In genomic region chr7:99831595-99831994, GRCh38 we compare ENCODE assay signal across 1 cellular context.
TF ChIP-seq lines count a peak whose summit lies in the region.

No MANE protein-coding gene starts in this region.

TF ChIP-seq in K562, 482 proteins besides CTCF, POLR2A, EP300 and RAD21 (continued from another document and continues in another):
- TF ChIP-seq, protein P1, sequence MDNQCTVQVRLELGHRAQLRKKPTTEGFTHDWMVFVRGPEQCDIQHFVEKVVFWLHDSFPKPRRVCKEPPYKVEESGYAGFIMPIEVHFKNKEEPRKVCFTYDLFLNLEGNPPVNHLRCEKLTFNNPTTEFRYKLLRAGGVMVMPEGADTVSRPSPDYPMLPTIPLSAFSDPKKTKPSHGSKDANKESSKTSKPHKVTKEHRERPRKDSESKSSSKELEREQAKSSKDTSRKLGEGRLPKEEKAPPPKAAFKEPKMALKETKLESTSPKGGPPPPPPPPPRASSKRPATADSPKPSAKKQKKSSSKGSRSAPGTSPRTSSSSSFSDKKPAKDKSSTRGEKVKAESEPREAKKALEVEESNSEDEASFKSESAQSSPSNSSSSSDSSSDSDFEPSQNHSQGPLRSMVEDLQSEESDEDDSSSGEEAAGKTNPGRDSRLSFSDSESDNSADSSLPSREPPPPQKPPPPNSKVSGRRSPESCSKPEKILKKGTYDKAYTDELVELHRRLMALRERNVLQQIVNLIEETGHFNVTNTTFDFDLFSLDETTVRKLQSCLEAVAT (IDR thresholded peaks at IDR 0.05): no peak
- no peak for TF ChIP-seq ZNF134 (CRISPR knock-in tag; conservative IDR thresholded peaks at IDR 0.05)
- TF ChIP-seq, protein P2, sequence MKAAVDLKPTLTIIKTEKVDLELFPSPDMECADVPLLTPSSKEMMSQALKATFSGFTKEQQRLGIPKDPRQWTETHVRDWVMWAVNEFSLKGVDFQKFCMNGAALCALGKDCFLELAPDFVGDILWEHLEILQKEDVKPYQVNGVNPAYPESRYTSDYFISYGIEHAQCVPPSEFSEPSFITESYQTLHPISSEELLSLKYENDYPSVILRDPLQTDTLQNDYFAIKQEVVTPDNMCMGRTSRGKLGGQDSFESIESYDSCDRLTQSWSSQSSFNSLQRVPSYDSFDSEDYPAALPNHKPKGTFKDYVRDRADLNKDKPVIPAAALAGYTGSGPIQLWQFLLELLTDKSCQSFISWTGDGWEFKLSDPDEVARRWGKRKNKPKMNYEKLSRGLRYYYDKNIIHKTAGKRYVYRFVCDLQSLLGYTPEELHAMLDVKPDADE (conservative IDR thresholded peaks at IDR 0.05; ENCODE audit: control insufficient read depth, low read depth, low read length): no peak
- TF ChIP-seq DACH1 (IDR thresholded peaks at IDR 0.05; ENCODE audit: partially characterized antibody): no peak
- peak; percentile 72 for TF ChIP-seq TEAD4 (IDR thresholded peaks at IDR 0.05; ENCODE audit: low read length)
- TF ChIP-seq TEAD4 (CRISPR knock-in tag; IDR thresholded peaks at IDR 0.05; ENCODE audit: borderline replicate concordance): no peak
- TF ChIP-seq CSDE1 (IDR thresholded peaks at IDR 0.05): no peak
- TF ChIP-seq SNIP1 (IDR thresholded peaks at IDR 0.05; ENCODE audit: low read depth): no peak
- TF ChIP-seq CHAMP1 (IDR thresholded peaks at IDR 0.05): no peak
- TF ChIP-seq, protein P3, sequence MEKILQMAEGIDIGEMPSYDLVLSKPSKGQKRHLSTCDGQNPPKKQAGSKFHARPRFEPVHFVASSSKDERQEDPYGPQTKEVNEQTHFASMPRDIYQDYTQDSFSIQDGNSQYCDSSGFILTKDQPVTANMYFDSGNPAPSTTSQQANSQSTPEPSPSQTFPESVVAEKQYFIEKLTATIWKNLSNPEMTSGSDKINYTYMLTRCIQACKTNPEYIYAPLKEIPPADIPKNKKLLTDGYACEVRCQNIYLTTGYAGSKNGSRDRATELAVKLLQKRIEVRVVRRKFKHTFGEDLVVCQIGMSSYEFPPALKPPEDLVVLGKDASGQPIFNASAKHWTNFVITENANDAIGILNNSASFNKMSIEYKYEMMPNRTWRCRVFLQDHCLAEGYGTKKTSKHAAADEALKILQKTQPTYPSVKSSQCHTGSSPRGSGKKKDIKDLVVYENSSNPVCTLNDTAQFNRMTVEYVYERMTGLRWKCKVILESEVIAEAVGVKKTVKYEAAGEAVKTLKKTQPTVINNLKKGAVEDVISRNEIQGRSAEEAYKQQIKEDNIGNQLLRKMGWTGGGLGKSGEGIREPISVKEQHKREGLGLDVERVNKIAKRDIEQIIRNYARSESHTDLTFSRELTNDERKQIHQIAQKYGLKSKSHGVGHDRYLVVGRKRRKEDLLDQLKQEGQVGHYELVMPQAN (IDR thresholded peaks at IDR 0.05; ENCODE audit: borderline replicate concordance): no peak
- no peak for TF ChIP-seq TGIF2 (CRISPR knock-in tag; IDR thresholded peaks at IDR 0.05)
- TF ChIP-seq ZNF436 (CRISPR knock-in tag; IDR thresholded peaks at IDR 0.05): no peak
- no peak for TF ChIP-seq ZNF780A (CRISPR knock-in tag; IDR thresholded peaks at IDR 0.05)
- TF ChIP-seq, protein P4, sequence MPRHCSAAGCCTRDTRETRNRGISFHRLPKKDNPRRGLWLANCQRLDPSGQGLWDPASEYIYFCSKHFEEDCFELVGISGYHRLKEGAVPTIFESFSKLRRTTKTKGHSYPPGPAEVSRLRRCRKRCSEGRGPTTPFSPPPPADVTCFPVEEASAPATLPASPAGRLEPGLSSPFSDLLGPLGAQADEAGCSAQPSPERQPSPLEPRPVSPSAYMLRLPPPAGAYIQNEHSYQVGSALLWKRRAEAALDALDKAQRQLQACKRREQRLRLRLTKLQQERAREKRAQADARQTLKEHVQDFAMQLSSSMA (CRISPR knock-in tag; IDR thresholded peaks at IDR 0.05): no peak
- TF ChIP-seq ERF (CRISPR knock-in tag; IDR thresholded peaks at IDR 0.05): no peak
- no peak for TF ChIP-seq FOS (IDR thresholded peaks at IDR 0.05; ENCODE audit: extremely low read depth, insufficient read length)
- no peak for TF ChIP-seq PRPF4 (IDR thresholded peaks at IDR 0.05; ENCODE audit: insufficient read depth, low read depth, low read length, poor library complexity, severe bottlenecking)
- TF ChIP-seq NEUROD1 (IDR thresholded peaks at IDR 0.05; ENCODE audit: borderline replicate concordance, low read depth, low read length, partially characterized antibody): no peak
- TF ChIP-seq, protein P5, sequence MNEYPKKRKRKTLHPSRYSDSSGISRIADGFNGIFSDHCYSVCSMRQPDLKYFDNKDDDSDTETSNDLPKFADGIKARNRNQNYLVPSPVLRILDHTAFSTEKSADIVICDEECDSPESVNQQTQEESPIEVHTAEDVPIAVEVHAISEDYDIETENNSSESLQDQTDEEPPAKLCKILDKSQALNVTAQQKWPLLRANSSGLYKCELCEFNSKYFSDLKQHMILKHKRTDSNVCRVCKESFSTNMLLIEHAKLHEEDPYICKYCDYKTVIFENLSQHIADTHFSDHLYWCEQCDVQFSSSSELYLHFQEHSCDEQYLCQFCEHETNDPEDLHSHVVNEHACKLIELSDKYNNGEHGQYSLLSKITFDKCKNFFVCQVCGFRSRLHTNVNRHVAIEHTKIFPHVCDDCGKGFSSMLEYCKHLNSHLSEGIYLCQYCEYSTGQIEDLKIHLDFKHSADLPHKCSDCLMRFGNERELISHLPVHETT (CRISPR knock-in tag; conservative IDR thresholded peaks at IDR 0.05 in 1 of 2, IDR thresholded peaks at IDR 0.05 in 1 of 2): 0 out of 4 replicates have a peak, but pooled peaks of 1 of the 2 experiments have one; percentile 30
- TF ChIP-seq, protein P6, sequence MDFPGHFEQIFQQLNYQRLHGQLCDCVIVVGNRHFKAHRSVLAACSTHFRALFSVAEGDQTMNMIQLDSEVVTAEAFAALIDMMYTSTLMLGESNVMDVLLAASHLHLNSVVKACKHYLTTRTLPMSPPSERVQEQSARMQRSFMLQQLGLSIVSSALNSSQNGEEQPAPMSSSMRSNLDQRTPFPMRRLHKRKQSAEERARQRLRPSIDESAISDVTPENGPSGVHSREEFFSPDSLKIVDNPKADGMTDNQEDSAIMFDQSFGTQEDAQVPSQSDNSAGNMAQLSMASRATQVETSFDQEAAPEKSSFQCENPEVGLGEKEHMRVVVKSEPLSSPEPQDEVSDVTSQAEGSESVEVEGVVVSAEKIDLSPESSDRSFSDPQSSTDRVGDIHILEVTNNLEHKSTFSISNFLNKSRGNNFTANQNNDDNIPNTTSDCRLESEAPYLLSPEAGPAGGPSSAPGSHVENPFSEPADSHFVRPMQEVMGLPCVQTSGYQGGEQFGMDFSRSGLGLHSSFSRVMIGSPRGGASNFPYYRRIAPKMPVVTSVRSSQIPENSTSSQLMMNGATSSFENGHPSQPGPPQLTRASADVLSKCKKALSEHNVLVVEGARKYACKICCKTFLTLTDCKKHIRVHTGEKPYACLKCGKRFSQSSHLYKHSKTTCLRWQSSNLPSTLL (IDR thresholded peaks at IDR 0.05): no peak
- TF ChIP-seq EHMT2 (IDR thresholded peaks at IDR 0.05): 0 out of 2 replicates have a peak, but pooled peaks have one; percentile 67
- TF ChIP-seq ZNF57 (CRISPR knock-in tag; IDR thresholded peaks at IDR 0.05): no peak
- TF ChIP-seq PHB2 (IDR thresholded peaks at IDR 0.05; ENCODE audit: low read depth): no peak
- peak; percentile 51; the same call in 1 of the 2 replicates for TF ChIP-seq TAL1 (IDR thresholded peaks at IDR 0.05)
- TF ChIP-seq E2F5 (CRISPR knock-in tag; IDR thresholded peaks at IDR 0.05): no peak
- TF ChIP-seq ZNF764 (CRISPR knock-in tag; IDR thresholded peaks at IDR 0.05; ENCODE audit: low read depth): no peak
- no peak for TF ChIP-seq RBBP5 (IDR thresholded peaks at IDR 0.05; ENCODE audit: borderline replicate concordance, insufficient read depth, low read length, poor library complexity, severe bottlenecking)
- peak; percentile 22; the same call in 1 of the 2 replicates for TF ChIP-seq LEF1 (IDR thresholded peaks at IDR 0.05)
- no peak for TF ChIP-seq ZBTB1 (CRISPR knock-in tag; IDR thresholded peaks at IDR 0.05; ENCODE audit: borderline replicate concordance, low read depth)
- TF ChIP-seq UBTF (IDR thresholded peaks at IDR 0.05; ENCODE audit: borderline replicate concordance in 1 of 2, low read depth in 2 of 2, low read length in 2 of 2): no peak
- TF ChIP-seq CCAR2 (IDR thresholded peaks at IDR 0.05; ENCODE audit: low read depth, low read length): no peak
- peak; percentile 34; the same call in 1 of the 2 replicates for TF ChIP-seq MTA3 (IDR thresholded peaks at IDR 0.05; ENCODE audit: borderline replicate concordance)
